25 cellular contexts compared by ENCODE assay signal in the genomic region with DNA sequence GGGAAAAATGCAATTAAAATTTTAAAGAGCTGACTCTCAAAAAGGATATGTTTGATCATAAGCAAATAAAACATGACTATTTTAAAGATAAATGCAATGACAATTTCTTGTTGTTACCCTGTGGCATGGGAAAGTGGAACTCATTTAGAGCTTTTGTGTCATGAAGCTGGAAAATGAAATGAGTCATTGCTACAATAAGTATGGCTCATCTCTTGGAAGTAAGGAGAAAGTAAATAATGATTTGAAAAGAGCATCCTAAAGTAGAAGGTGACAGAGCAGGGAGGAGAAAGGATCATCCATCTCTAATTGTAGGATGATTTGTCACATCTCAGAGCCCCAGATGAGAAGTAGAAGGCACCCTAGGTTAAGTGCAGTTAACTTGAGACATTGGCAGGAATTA.
"Had no signal": no experiment of that assay in that cellular context is flagged by ENCODE, and none has a peak within 500 bp of the region (broad histone marks: within the 10 kb centered on the region; RNA-seq: fewer than 3 reads in every experiment).

No MANE protein-coding gene starts in this region.

- H3K4me3 Mint-ChIP-seq: activated CD4-positive, alpha-beta memory T cell treated with anti-CD3 and anti-CD28 coated beads, Interleukin-2, amount 10 ng/mL, durations not matched to agents 7 days and 5 days; activated CD4-positive, alpha-beta T cell treated with anti-CD3 and anti-CD28 coated beads, Interleukin-2, amount 10 ng/mL, durations not matched to agents 7 days and 5 days; activated T-cell treated with anti-CD3 and anti-CD28 coated beads, Interleukin-2, amount 50 U/mL, for 4 hours; activated T-helper 17 cell treated with anti-CD3 and anti-CD28 coated beads, Interleukin-2, amount 50 U/mL, for 72 hours; effector memory CD8-positive, alpha-beta T cell; mesothelial cell of epicardium; naive B cell; nephron progenitor cell; WTC11 had no signal

- H3K36me3 Mint-ChIP-seq: mesothelial cell of epicardium, naive B cell had no signal

- ATAC-seq: activated T-cell treated with anti-CD3 and anti-CD28 coated beads, Interleukin-2, amount 50 U/mL, for 4 hours; activated T-helper 17 cell treated with anti-CD3 and anti-CD28 coated beads, Interleukin-2, amount 50 U/mL, for 72 hours; effector memory CD8-positive, alpha-beta T cell; esophagus mucosa; gastrocnemius medialis; left colon; WTC11 had no signal

- H3K4me1 Mint-ChIP-seq: activated CD4-positive, alpha-beta memory T cell treated with anti-CD3 and anti-CD28 coated beads, Interleukin-2, amount 10 ng/mL, durations not matched to agents 7 days and 5 days; activated CD4-positive, alpha-beta T cell treated with anti-CD3 and anti-CD28 coated beads, Interleukin-2, amount 10 ng/mL, durations not matched to agents 7 days and 5 days; activated T-helper 17 cell treated with anti-CD3 and anti-CD28 coated beads, Interleukin-2, amount 50 U/mL, for 72 hours; naive B cell; nephron progenitor cell had no signal

- DNase-seq: activated CD4-positive, alpha-beta memory T cell treated with anti-CD3 and anti-CD28 coated beads, Interleukin-2, amount 10 ng/mL, durations not matched to agents 7 days and 5 days; activated CD4-positive, alpha-beta T cell treated with anti-CD3 and anti-CD28 coated beads for 1 hour; activated CD4-positive, alpha-beta T cell treated with anti-CD3 and anti-CD28 coated beads, Interleukin-2, amount 10 ng/mL, durations not matched to agents 7 days and 5 days; activated gamma-delta T cell treated with Interleukin-2 at 50 U/mL for 16 hours; activated naive CD4-positive, alpha-beta T cell treated with anti-CD3 and anti-CD28 coated beads, Interleukin-2, amount 50 U/mL, for 16 hours; activated T-cell treated with anti-CD3 and anti-CD28 coated beads, Interleukin-2, amount 50 U/mL, for 4 hours; amniotic stem cell; brain microvascular endothelial cell; cortex of kidney; effector memory CD8-positive, alpha-beta T cell; gastrocnemius medialis; kidney; left colon; naive B cell; nephron progenitor cell; stimulated activated CD4-positive, alpha-beta T cell treated with anti-CD3 and anti-CD28 coated beads, Interleukin-1b, Interleukin-23, amount 100 ng/mL, for 48 hours; stimulated activated CD4-positive, alpha-beta T cell treated with anti-CD3 and anti-CD28 coated beads, Interleukin-4, amount 100 ng/mL, for 4 hours; stimulated activated CD8-positive, alpha-beta memory T cell treated with anti-CD3 and anti-CD28 coated beads, Interleukin-4, amount 100 ng/mL, for 48 hours; stimulated activated naive CD4-positive, alpha-beta T cell; T-helper 2 cell had no signal

- H3K9me3 Mint-ChIP-seq: activated CD4-positive, alpha-beta memory T cell treated with anti-CD3 and anti-CD28 coated beads, Interleukin-2, amount 10 ng/mL, durations not matched to agents 7 days and 5 days; activated CD4-positive, alpha-beta T cell treated with anti-CD3 and anti-CD28 coated beads, Interleukin-2, amount 10 ng/mL, durations not matched to agents 7 days and 5 days; activated T-cell treated with anti-CD3 and anti-CD28 coated beads, Interleukin-2, amount 50 U/mL, for 4 hours; activated T-helper 17 cell treated with anti-CD3 and anti-CD28 coated beads, Interleukin-2, amount 50 U/mL, for 72 hours; effector memory CD8-positive, alpha-beta T cell had no signal

- H3K27ac Mint-ChIP-seq: activated CD4-positive, alpha-beta memory T cell treated with anti-CD3 and anti-CD28 coated beads, Interleukin-2, amount 10 ng/mL, durations not matched to agents 7 days and 5 days; activated CD4-positive, alpha-beta T cell treated with anti-CD3 and anti-CD28 coated beads, Interleukin-2, amount 10 ng/mL, durations not matched to agents 7 days and 5 days; activated T-helper 17 cell treated with anti-CD3 and anti-CD28 coated beads, Interleukin-2, amount 50 U/mL, for 72 hours; effector memory CD8-positive, alpha-beta T cell; mesothelial cell of epicardium; naive B cell; nephron progenitor cell; progenitor cell of endocrine pancreas; WTC11 had no signal
